In the genomic region with DNA sequence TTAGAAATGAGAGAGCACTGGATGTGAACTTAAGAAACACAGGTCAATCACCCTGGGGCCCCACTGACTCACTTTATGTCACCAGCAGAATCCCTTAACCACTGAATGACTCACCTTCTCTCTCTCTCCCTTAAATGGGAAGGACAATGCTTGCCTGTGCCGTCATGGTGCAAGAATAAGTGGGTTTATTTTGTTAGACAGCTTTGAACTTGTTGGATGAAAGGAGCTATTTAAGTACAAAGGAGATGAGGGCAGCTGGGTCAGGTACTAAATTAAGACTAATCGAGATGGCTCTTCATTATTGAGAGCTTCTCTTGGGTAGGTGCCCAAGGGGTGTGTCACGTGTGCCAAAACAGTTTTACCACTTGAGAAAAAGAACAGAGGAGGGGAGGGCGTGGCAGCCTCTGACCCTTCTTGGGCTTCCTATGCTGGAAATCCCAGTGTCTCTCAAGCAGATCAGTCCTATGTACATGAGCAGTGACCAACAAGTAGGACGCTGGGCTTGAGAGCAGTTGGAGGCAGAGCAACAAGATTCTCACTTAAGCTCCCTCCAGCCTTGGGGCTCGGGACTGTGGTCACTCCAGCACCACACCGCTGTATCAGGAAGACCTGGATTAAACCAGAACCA, we compare ENCODE assay signal across 8 cellular contexts. TPM values are rescaled to one million over a fixed set of nuclear protein-coding genes. Genes with fewer than 3 reads are reported as not detected.
DNase-seq lines count a peak whose midpoint lies in the region; ATAC-seq and TF ChIP-seq lines count a peak whose summit lies in the region.

No MANE protein-coding gene starts in this region.

- POLR2A ChIA-PET in HEK293T (lab: Yijun Ruan, JAX): interaction anchor here (0.8 to 1.8 kb wide), 2 partner anchors 285 to 585 kb away, joined by 3 to 6 read pairs; partner anchors contain the start of gene EIF1

- CTCF ChIA-PET in HEK293T (lab: Yijun Ruan, JAX): interaction anchor here (0.6 to 1.9 kb wide), 3 partner anchors 145 to 702 kb away, joined by 3 to 8 read pairs (median 3); no protein-coding TSS in a partner anchor

- DNase-seq in DMS53 treated with DMSO at 0.1 percent for 48 hours (lab: John Stamatoyannopoulos, UW; ENCODE audit: unreplicated experiment) (peak; percentile 78), NCI-H748 (lab: John Stamatoyannopoulos, UW; ENCODE audit: unreplicated experiment) (peak; percentile 91), myocyte (ENCODE audit: low read depth) (peak; percentile 97), NCI-H82 treated with DMSO at 0.1 percent for 48 hours (lab: John Stamatoyannopoulos, UW; ENCODE audit: unreplicated experiment) (no peak), HEK293T (ENCODE audit: extremely low spot score) (no peak)
- DNase-seq in activated naive CD4-positive, alpha-beta T cell treated with anti-CD3 and anti-CD28 coated beads, Interleukin-2, amount 50 U/mL, for 16 hours: peak; percentile 45

- ATAC-seq in HG03342 (IDR thresholded peaks at IDR 0.05; ENCODE audit: unreplicated experiment): no peak
- no peak for ATAC-seq in GM18511 (IDR thresholded peaks at IDR 0.05; ENCODE audit: unreplicated experiment)

TF ChIP-seq in HEK293T, 16 proteins besides CTCF, POLR2A, EP300 and RAD21:
- TF ChIP-seq SP1 (IDR thresholded peaks at IDR 0.05): no peak
- TF ChIP-seq ELF4 (IDR thresholded peaks at IDR 0.05): no peak
- no peak for TF ChIP-seq PKNOX1 (IDR thresholded peaks at IDR 0.05)
- TF ChIP-seq FOXM1 (IDR thresholded peaks at IDR 0.05; ENCODE audit: borderline replicate concordance): no peak
- TF ChIP-seq NFRKB (IDR thresholded peaks at IDR 0.05): no peak
- no peak for TF ChIP-seq BHLHE40 (IDR thresholded peaks at IDR 0.05; ENCODE audit: borderline replicate concordance)
TF ChIP-seq in HEK293T: peak in this region for 0.

RNA-seq across cellular contexts. Expression of gene KRT31, which starts 6.7 kb away (rescaled TPM):
- 0.52 and 0.86 TPM in 2 replicates for total RNA-seq in myocyte
- 0.96 TPM for polyA plus RNA-seq in myocyte (2012)

RNA-seq across cellular contexts. Expression of gene KRT37, which starts 20.2 kb away (rescaled TPM):
- not detected in 2 replicates for total RNA-seq in myocyte
- polyA plus RNA-seq in myocyte (2012): not detected

RNA-seq across cellular contexts. Expression of gene KRT34, which starts 22.0 kb away (rescaled TPM):
- total RNA-seq in myocyte: 0.16 TPM in 1 of 2 replicates, not detected in the other
- polyA plus RNA-seq in myocyte (2012): 0.42 TPM

RNA-seq across cellular contexts. Expression of gene KRT33B, which starts 34.5 kb away (rescaled TPM):
- 0.08 TPM in 1 of 2 replicates, not detected in the other for total RNA-seq in myocyte
- 0.44 TPM for polyA plus RNA-seq in myocyte (2012)

RNA-seq across cellular contexts. Expression of gene KRT38, which starts 36.6 kb away (rescaled TPM):
- total RNA-seq in myocyte: not detected in 2 replicates
- not detected for polyA plus RNA-seq in myocyte (2012)

Comparison
In these comparisons a context has a peak if more than half of its experiments do, and no peak if none do; other contexts are left out.
1. DNase-seq: peak in DMS53 treated with DMSO at 0.1 percent for 48 hours (single experiment), NCI-H748 (single experiment), activated naive CD4-positive, alpha-beta T cell treated with anti-CD3 and anti-CD28 coated beads, Interleukin-2, amount 50 U/mL, for 16 hours (single experiment) and myocyte (single experiment); none in NCI-H82 treated with DMSO at 0.1 percent for 48 hours (single experiment) and HEK293T (single experiment).